ENCODE assay signal across 16 cellular contexts in genomic region chr1:200374569-200375312, GRCh38. TPM values are rescaled to one million over a fixed set of nuclear protein-coding genes. Genes with fewer than 3 reads are reported as not detected.
A peak's percentile ranks its signal among the peaks of the same experiment; 100 is the strongest.
DNase-seq lines count a peak whose midpoint lies in the region; ATAC-seq, FAIRE-seq and TF ChIP-seq lines count a peak whose summit lies in the region.
"Had no signal": no experiment of that assay in that cellular context is flagged by ENCODE, and none has a peak within 500 bp of the region (broad histone marks: within the 10 kb centered on the region; RNA-seq: fewer than 3 reads in every experiment).

No MANE protein-coding gene starts in this region.

- H4K20me1 ChIP-seq in GM23248 (ENCODE audit: insufficient read depth): no peaks in the 10 kb centered on the region

- H3K36me3 ChIP-seq in GM23248 (ENCODE audit: low read depth) (no peaks in the 10 kb centered on the region), lower lobe of right lung (no peaks in the 10 kb centered on the region)
- H3K36me3 ChIP-seq: suprapubic skin had no signal

- H3K9me3 ChIP-seq in GM23248 (ENCODE audit: low read depth) (no peaks in the 10 kb centered on the region), lower lobe of right lung (no peaks in the 10 kb centered on the region)
- H3K9me3 ChIP-seq: suprapubic skin had no signal

- H3K27ac ChIP-seq in GM23248: peak overlapping the region; percentile 26
- peak overlapping the region; percentile 93 for H3K27ac ChIP-seq in substantia nigra (ENCODE audit: low read depth, low read length, poor library complexity, severe bottlenecking)
- H3K27ac ChIP-seq in lower lobe of right lung: no peak overlapping the region
- H3K27ac ChIP-seq: foreskin keratinocyte, suprapubic skin had no signal

- no peak overlapping the region for H3K9ac ChIP-seq in GM23248

- no peak for TF ChIP-seq CTCF in lower lobe of right lung (IDR thresholded peaks at IDR 0.05)

- H3K9me2 ChIP-seq in GM23248 (ENCODE audit: insufficient read depth): no peaks in the 10 kb centered on the region

- H2AFZ ChIP-seq in GM23248: 0 out of 2 replicates have a peak overlapping the region, but pooled peaks have one; percentile 8

- H3K27me3 ChIP-seq in GM23248 (replicated peaks; ENCODE audit: insufficient read depth) (no peaks in the 10 kb centered on the region), lower lobe of right lung (ENCODE audit: low read depth) (no peaks in the 10 kb centered on the region)
- H3K27me3 ChIP-seq: foreskin keratinocyte, suprapubic skin had no signal

- FAIRE-seq in RCC 7860 (lab: Jason Lieb, UNC): peak; percentile 65
- FAIRE-seq: G401.6 had no signal

- intact Hi-C loops in lower lobe of right lung (cut with DNase I): no loop called here
- intact Hi-C loops in posterior vena cava (cut with DNase I): no loop called here

- 14 to 22% methylated on average over 7 of the region's 7 CpGs for WGBS in GM23248 (ENCODE audit: low coverage in 1 of 2, low lambda C conversion rate in 2 of 2, missing lambda C conversion rate in 2 of 2), 2 experiments

- peaks cover 72% of the 10 kb centered on the region for H3F3A ChIP-seq in GM23248 (ENCODE audit: insufficient read depth)

- peaks cover 65% of the 10 kb centered on the region for H3K4me1 ChIP-seq in GM23248 (ENCODE audit: insufficient read depth)
- peaks cover 2% of the 10 kb centered on the region for H3K4me1 ChIP-seq in lower lobe of right lung
- H3K4me1 ChIP-seq: suprapubic skin had no signal

- DNase-seq in GM23248 (peak; percentile 73), RCC 7860 (ENCODE audit: low spot score) (peak; percentile 73), glomerular visceral epithelial cell (ENCODE audit: extremely low spot score) (peak; percentile 54), substantia nigra (lab: John Stamatoyannopoulos, UW) (no peak), lower lobe of right lung (no peak), posterior vena cava (ENCODE audit: low spot score) (no peak), T-helper 9 cell (no peak)
- DNase-seq in stimulated activated CD4-positive, alpha-beta T cell treated with anti-CD3 and anti-CD28 coated beads, Interleukin-4, amount 100 ng/mL, for 24 hours: no peak
- DNase-seq: activated naive CD4-positive, alpha-beta T cell treated with anti-CD3 and anti-CD28 coated beads, Interleukin-2, amount 50 U/mL, for 16 hours; effector memory CD8-positive, alpha-beta T cell; foreskin keratinocyte; NCI-H446; OCI-M1 had no signal

- in situ Hi-C loops in GM23248 (cut with MboI): no loop called here

- no peak for ATAC-seq in lower lobe of right lung
- ATAC-seq: activated CD4-positive, CD25-positive, alpha-beta regulatory T cell treated with anti-CD3 and anti-CD28 coated beads, Interleukin-2, amount 50 U/mL, for 24 hours; effector memory CD8-positive, alpha-beta T cell; foreskin keratinocyte had no signal

- H3K4me2 ChIP-seq in GM23248 (ENCODE audit: unreplicated experiment): peak overlapping the region; percentile 48

- peak overlapping the region; percentile 11 for H3K4me3 ChIP-seq in GM23248
- no peak overlapping the region for H3K4me3 ChIP-seq in lower lobe of right lung
- H3K4me3 ChIP-seq: suprapubic skin had no signal

- H3K79me2 ChIP-seq in GM23248 (ENCODE audit: insufficient read depth): peaks cover 5% of the 10 kb centered on the region

RNA-seq across cellular contexts. Expression of gene ZNF281, which starts 35.1 kb away (rescaled TPM):
- total RNA-seq in GM23248 (2014; rRNA removed; shearing (Covaris generic)): 41.6 and 45.2 TPM in 2 replicates
- 39.1 and 40.3 TPM in 2 replicates for polyA plus RNA-seq in GM23248 (2016; fragmentation: Nextera tagmentation; extraction: Ambion mirVana)
- total RNA-seq in lower lobe of right lung (18.2 TPM), posterior vena cava (10 to 100 TPM in 1 of 2 donors, 1 to 10 TPM in 1; 8.9 to 12.0 TPM)

Comparison
In these comparisons a context has a peak if more than half of its experiments do, and no peak if none do; other contexts are left out.
1. DNase-seq: peak in GM23248 (single experiment), RCC 7860 (single experiment) and glomerular visceral epithelial cell (single experiment); none in substantia nigra (0 of 49), stimulated activated CD4-positive, alpha-beta T cell treated with anti-CD3 and anti-CD28 coated beads, Interleukin-4, amount 100 ng/mL, for 24 hours (single experiment), lower lobe of right lung (single experiment), posterior vena cava (single experiment) and T-helper 9 cell (single experiment).